ENCODE assay signal across 1 cellular context in the genomic region with DNA sequence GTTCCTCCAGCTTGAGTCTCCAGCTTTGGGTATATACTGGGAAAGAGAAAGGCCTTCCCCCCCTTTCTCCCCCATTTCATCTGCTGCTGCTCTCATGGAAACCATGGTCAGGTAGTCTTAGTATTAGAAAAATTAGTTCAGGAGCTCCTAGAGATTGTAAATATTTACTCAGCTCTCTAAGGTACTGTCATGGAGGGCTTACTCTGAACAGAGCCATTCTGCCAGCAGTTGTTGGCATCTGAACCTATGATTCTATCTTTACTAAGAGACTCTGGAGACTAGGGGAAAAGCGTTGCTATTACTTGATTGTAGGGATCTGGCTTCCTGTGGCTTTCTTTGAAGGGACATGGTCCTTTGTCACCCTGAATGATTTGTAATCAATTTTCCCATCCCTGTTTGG.
TF ChIP-seq lines count a peak whose summit lies in the region.

No MANE protein-coding gene starts in this region.

TF ChIP-seq in WTC11, 78 proteins besides CTCF, POLR2A, EP300 and RAD21:
- TF ChIP-seq CREM (CRISPR knock-in tag; IDR thresholded peaks at IDR 0.05) = no peak
- TF ChIP-seq, protein P1, sequence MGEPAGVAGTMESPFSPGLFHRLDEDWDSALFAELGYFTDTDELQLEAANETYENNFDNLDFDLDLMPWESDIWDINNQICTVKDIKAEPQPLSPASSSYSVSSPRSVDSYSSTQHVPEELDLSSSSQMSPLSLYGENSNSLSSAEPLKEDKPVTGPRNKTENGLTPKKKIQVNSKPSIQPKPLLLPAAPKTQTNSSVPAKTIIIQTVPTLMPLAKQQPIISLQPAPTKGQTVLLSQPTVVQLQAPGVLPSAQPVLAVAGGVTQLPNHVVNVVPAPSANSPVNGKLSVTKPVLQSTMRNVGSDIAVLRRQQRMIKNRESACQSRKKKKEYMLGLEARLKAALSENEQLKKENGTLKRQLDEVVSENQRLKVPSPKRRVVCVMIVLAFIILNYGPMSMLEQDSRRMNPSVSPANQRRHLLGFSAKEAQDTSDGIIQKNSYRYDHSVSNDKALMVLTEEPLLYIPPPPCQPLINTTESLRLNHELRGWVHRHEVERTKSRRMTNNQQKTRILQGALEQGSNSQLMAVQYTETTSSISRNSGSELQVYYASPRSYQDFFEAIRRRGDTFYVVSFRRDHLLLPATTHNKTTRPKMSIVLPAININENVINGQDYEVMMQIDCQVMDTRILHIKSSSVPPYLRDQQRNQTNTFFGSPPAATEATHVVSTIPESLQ (CRISPR knock-in tag; IDR thresholded peaks at IDR 0.05) = no peak
- TF ChIP-seq, protein P2, sequence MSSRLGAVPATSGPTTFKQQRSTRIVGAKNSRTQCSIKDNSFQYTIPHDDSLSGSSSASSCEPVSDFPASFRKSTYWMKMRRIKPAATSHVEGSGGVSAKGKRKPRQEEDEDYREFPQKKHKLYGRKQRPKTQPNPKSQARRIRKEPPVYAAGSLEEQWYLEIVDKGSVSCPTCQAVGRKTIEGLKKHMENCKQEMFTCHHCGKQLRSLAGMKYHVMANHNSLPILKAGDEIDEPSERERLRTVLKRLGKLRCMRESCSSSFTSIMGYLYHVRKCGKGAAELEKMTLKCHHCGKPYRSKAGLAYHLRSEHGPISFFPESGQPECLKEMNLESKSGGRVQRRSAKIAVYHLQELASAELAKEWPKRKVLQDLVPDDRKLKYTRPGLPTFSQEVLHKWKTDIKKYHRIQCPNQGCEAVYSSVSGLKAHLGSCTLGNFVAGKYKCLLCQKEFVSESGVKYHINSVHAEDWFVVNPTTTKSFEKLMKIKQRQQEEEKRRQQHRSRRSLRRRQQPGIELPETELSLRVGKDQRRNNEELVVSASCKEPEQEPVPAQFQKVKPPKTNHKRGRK (CRISPR knock-in tag; IDR thresholded peaks at IDR 0.05; ENCODE audit: borderline replicate concordance) = no peak
- TF ChIP-seq ZNF532 (CRISPR knock-in tag; IDR thresholded peaks at IDR 0.05; ENCODE audit: borderline replicate concordance) = no peak
- TF ChIP-seq RELA (CRISPR knock-in tag; IDR thresholded peaks at IDR 0.05; ENCODE audit: borderline replicate concordance) = no peak
- TF ChIP-seq FOXJ3 (CRISPR knock-in tag; IDR thresholded peaks at IDR 0.05; ENCODE audit: borderline replicate concordance) = no peak
- TF ChIP-seq SP1 (CRISPR knock-in tag; conservative IDR thresholded peaks at IDR 0.05) = no peak
- TF ChIP-seq ZNF396 (CRISPR knock-in tag; IDR thresholded peaks at IDR 0.05; ENCODE audit: borderline replicate concordance) = no peak
- TF ChIP-seq ZNF263 (CRISPR knock-in tag; IDR thresholded peaks at IDR 0.05; ENCODE audit: low read depth) = no peak
